10 cellular contexts compared by ENCODE assay signal in genomic region chr1:21468597-21468996, GRCh38. TPM values are rescaled to one million over a fixed set of nuclear protein-coding genes. Genes with fewer than 3 reads are reported as not detected.
DNase-seq lines count a peak whose midpoint lies in the region; ATAC-seq, FAIRE-seq and TF ChIP-seq lines count a peak whose summit lies in the region.
"Had no signal": no experiment of that assay in that cellular context is flagged by ENCODE, and none has a peak within 500 bp of the region (broad histone marks: within the 10 kb centered on the region; RNA-seq: fewer than 3 reads in every experiment).

No MANE protein-coding gene starts in this region.

- TF ChIP-seq RAD21 in HepG2 (CRISPR knock-in tag; IDR thresholded peaks at IDR 0.05), result no peak

- H3K4me3 Mint-ChIP-seq in glutamatergic neuron (ENCODE audit: unreplicated experiment) (no peak overlapping the region), type B pancreatic cell (no peak overlapping the region)
- H3K4me3 Mint-ChIP-seq: activated naive CD8-positive, alpha-beta T cell; immature natural killer cell had no signal

- H2AFZ ChIP-seq in HepG2 (ENCODE audit: low read length), result no peak overlapping the region

- DNase-seq in HepG2 (ENCODE audit: low spot score) (no peak), right lobe of liver (no peak), RPMI7951 (ENCODE audit: low read depth) (peak; percentile 20), glutamatergic neuron (peak; percentile 49), type B pancreatic cell (ENCODE audit: extremely low spot score, unreplicated experiment) (no peak), SHP77 (lab: John Stamatoyannopoulos, UW) (no peak), NCI-H1105 treated with DMSO at 0.1 percent for 48 hours (lab: John Stamatoyannopoulos, UW) (no peak), SW 1271 (lab: John Stamatoyannopoulos, UW) (no peak)

- POLR2A ChIA-PET in HepG2 (lab: Yijun Ruan, JAX), result no interaction called here

- H3K4me1 Mint-ChIP-seq in glutamatergic neuron (ENCODE audit: low read depth, unreplicated experiment) (no peaks in the 10 kb centered on the region), type B pancreatic cell (ENCODE audit: unreplicated experiment) (no peaks in the 10 kb centered on the region)

- H3K36me3 Mint-ChIP-seq in glutamatergic neuron (ENCODE audit: unreplicated experiment) (no peaks in the 10 kb centered on the region), type B pancreatic cell (peaks cover 18% of the 10 kb centered on the region)

- H3K27me3 ChIP-seq in HepG2 (ENCODE audit: control insufficient read depth in 1 of 2, insufficient read depth in 2 of 2, low read length in 2 of 2) (no peaks in the 10 kb centered on the region), right lobe of liver (no peaks in the 10 kb centered on the region)

- H3K4me3 ChIP-seq in HepG2 (replicated peaks in 1 of 3; ENCODE audit: insufficient read depth in 1 of 3, low read depth in 2 of 3, low read length in 3 of 3), result no peak overlapping the region
- no peak overlapping the region for H3K4me3 ChIP-seq in right lobe of liver

- H3K79me2 ChIP-seq in HepG2 (ENCODE audit: insufficient read depth, low read length), result no peaks in the 10 kb centered on the region

- no peak for TF ChIP-seq POLR2A in HepG2 (IDR thresholded peaks at IDR 0.05; ENCODE audit: insufficient read depth in 1 of 2, low read depth in 2 of 2, low read length in 2 of 2)
- no peak for TF ChIP-seq POLR2A in right lobe of liver (IDR thresholded peaks at IDR 0.05)

- H3K4me2 ChIP-seq in HepG2 (ENCODE audit: low read depth, low read length), result no peak overlapping the region

- BruUV-seq in HepG2 (replicated peaks; lab: Mats Ljungman, UMichigan), result no TSS peak

- H3K36me3 ChIP-seq in HepG2 (replicated peaks in 1 of 2; ENCODE audit: control insufficient read depth in 1 of 2, insufficient read depth in 2 of 2, low read length in 2 of 2) (0 out of 5 replicates have a peak, but pooled peaks cover 0 to under 1% of the 10 kb centered on the region in 2 experiments), right lobe of liver (no peaks in the 10 kb centered on the region)

- no peak overlapping the region for H3K27ac ChIP-seq in HepG2 (ENCODE audit: extremely low read length, insufficient read depth, low read length)
- no peak overlapping the region for H3K27ac ChIP-seq in right lobe of liver

- 76% methylated on average over 10 of the region's 10 CpGs for WGBS in HepG2 (ENCODE audit: low lambda C conversion rate)
- WGBS in right lobe of liver (ENCODE audit: insufficient coverage, low coverage, low lambda C conversion rate, missing lambda C conversion rate), result 37% methylated on average over 8 of the region's 10 CpGs

- no peak overlapping the region for H3K9ac ChIP-seq in HepG2 (ENCODE audit: insufficient read depth, low read depth, low read length)

- H3K9me3 ChIP-seq in HepG2 (ENCODE audit: low read length) (no peaks in the 10 kb centered on the region), right lobe of liver (no peaks in the 10 kb centered on the region)

- H3K27ac Mint-ChIP-seq in glutamatergic neuron (ENCODE audit: unreplicated experiment) (no peak overlapping the region), type B pancreatic cell (peak overlapping the region; percentile 70)
- H3K27ac Mint-ChIP-seq: activated naive CD8-positive, alpha-beta T cell; immature natural killer cell had no signal

- TF ChIP-seq EP300 in HepG2 (IDR thresholded peaks at IDR 0.05; ENCODE audit: low read depth in 2 of 2, low read length in 2 of 2) (no peak), HepG2 (CRISPR knock-in tag; IDR thresholded peaks at IDR 0.05; ENCODE audit: borderline replicate concordance) (no peak)

- H3K9me3 Mint-ChIP-seq in glutamatergic neuron (ENCODE audit: unreplicated experiment) (no peaks in the 10 kb centered on the region), type B pancreatic cell (no peaks in the 10 kb centered on the region)
- H3K9me3 Mint-ChIP-seq: immature natural killer cell had no signal

- TF ChIP-seq CTCF in HepG2 (CRISPR knock-in tag; IDR thresholded peaks at IDR 0.05) (peak; percentile 26; the same call in 1 of the 2 replicates), right lobe of liver (IDR thresholded peaks at IDR 0.05) (peak in 1 of 4 donors; percentile 9), glutamatergic neuron (IDR thresholded peaks at IDR 0.05; ENCODE audit: partially characterized antibody, unreplicated experiment) (peak; percentile 24), type B pancreatic cell (conservative IDR thresholded peaks at IDR 0.05) (peak; percentile 60)

- H3K4me1 ChIP-seq in HepG2 (ENCODE audit: insufficient read depth, low read length) (no peaks in the 10 kb centered on the region), right lobe of liver (no peaks in the 10 kb centered on the region)

- no peak for FAIRE-seq in HepG2 (lab: Jason Lieb, UNC)

- H4K20me1 ChIP-seq in HepG2 (ENCODE audit: insufficient read depth, low read length), result no peaks in the 10 kb centered on the region

- peaks cover 2% of the 10 kb centered on the region for H3K27me3 Mint-ChIP-seq in glutamatergic neuron (ENCODE audit: unreplicated experiment)
- no peaks in the 10 kb centered on the region for H3K27me3 Mint-ChIP-seq in type B pancreatic cell
- H3K27me3 Mint-ChIP-seq: activated naive CD8-positive, alpha-beta T cell had no signal

- ATAC-seq in HepG2, result no peak
- no peak for ATAC-seq in right lobe of liver

- in situ Hi-C loops in HepG2 (cut with HindIII; ENCODE audit: extremely low pct_ligation_motif_present, low pct_unique_long_range_greater_than_20kb), result no loop called here

- intact Hi-C loops in HepG2 (cut with micrococcal nuclease; ENCODE audit: unreplicated experiment), result no loop called here
- intact Hi-C loops in right lobe of liver (cut with DNase I), result no loop called here

- CTCF ChIA-PET in HepG2 (lab: Yijun Ruan, JAX; ENCODE audit: low intra/inter-chr PET ratio, low total read pairs), result no interaction called here

TF ChIP-seq in HepG2, 621 proteins besides CTCF, POLR2A, EP300 and RAD21 (continues in another document):
- TF ChIP-seq ZNF549 (CRISPR knock-in tag; IDR thresholded peaks at IDR 0.05) (no peak), TRIM24 (CRISPR knock-in tag; IDR thresholded peaks at IDR 0.05) (no peak), PAF1 (CRISPR knock-in tag; IDR thresholded peaks at IDR 0.05) (no peak)

RNA-seq across cellular contexts. Expression of gene NBPF3, which starts 28.7 kb away (rescaled TPM):
- total RNA-seq in HepG2 (2016; rRNA removed; fragmentation: Illumina TruSeq; extraction: Trizol) (4.9 and 5.8 TPM in 2 replicates), right lobe of liver (1 to 10 TPM; 1.2 to 5.3 (median 2.3) TPM), glutamatergic neuron (ENCODE audit: unreplicated experiment) (3.1 TPM), type B pancreatic cell (ENCODE audit: low replicate concordance) (13.6 and 13.7 TPM in 2 replicates)
- 1.1 and 1.4 TPM in 2 replicates for total RNA-seq in HepG2 (2016; cell fraction: cytosol; rRNA removed; fragmentation: Illumina TruSeq; extraction: Trizol; ENCODE audit: low read depth)
- 5.8 and 6.7 TPM in 2 replicates for total RNA-seq in HepG2 (2016; cell fraction: insoluble cytoplasmic fraction; rRNA removed; fragmentation: Illumina TruSeq; extraction: Trizol)
- 3.8 and 5.2 TPM in 2 replicates for total RNA-seq in HepG2 (2016; cell fraction: membrane; rRNA removed; fragmentation: Illumina TruSeq; extraction: Trizol)
- total RNA-seq in HepG2 (2016; cell fraction: nucleus; rRNA removed; fragmentation: Illumina TruSeq; extraction: Trizol), result 6.1 and 7.3 TPM in 2 replicates
- 3.5 and 3.6 TPM in 2 replicates for polyA plus RNA-seq in HepG2 (2011; rRNA removed)
- polyA plus RNA-seq in HepG2 (2011; cell fraction: cytosol; rRNA removed), result 1.5 and 2.0 TPM in 2 replicates
- polyA plus RNA-seq in HepG2 (2011; cell fraction: nucleus; rRNA removed), result 8.1 and 8.3 TPM in 2 replicates
- 2.1 and 2.7 TPM in 2 replicates for polyA plus RNA-seq in HepG2 (2012)
- 0.94 and 1.0 TPM in 2 replicates for polyA plus RNA-seq in HepG2 (2016; cell fraction: cytosol; fragmentation: Illumina TruSeq; extraction: Trizol; ENCODE audit: low read depth)
- 4.8 and 5.1 TPM in 2 replicates for polyA plus RNA-seq in HepG2 (2016; cell fraction: insoluble cytoplasmic fraction; fragmentation: Illumina TruSeq; extraction: Trizol; ENCODE audit: low read depth)
- 1.9 and 2.6 TPM in 2 replicates for polyA plus RNA-seq in HepG2 (2016; cell fraction: membrane; fragmentation: Illumina TruSeq; extraction: Trizol; ENCODE audit: low read depth)
- 7.4 and 9.8 TPM in 2 replicates for polyA plus RNA-seq in HepG2 (2016; cell fraction: nucleus; fragmentation: Illumina TruSeq; extraction: Trizol; ENCODE audit: insufficient read depth, low read depth)
- 0.54 and 5.8 TPM in 2 replicates for polyA minus RNA-seq in HepG2 (2011; rRNA and poly(A)+ RNA removed; ENCODE audit: low replicate concordance)
- polyA minus RNA-seq in HepG2 (2011; cell fraction: cytosol; rRNA and poly(A)+ RNA removed), result 1.2 and 2.0 TPM in 2 replicates
- 7.0 and 9.7 TPM in 2 replicates for polyA minus RNA-seq in HepG2 (2011; cell fraction: nucleus; rRNA and poly(A)+ RNA removed)
- 5.5 and 8.0 TPM in 2 replicates for total RNA-seq in RPMI7951 (2014; rRNA removed; shearing (Covaris generic))

RNA-seq across cellular contexts. Expression of gene ALPL, which starts 40.6 kb away (rescaled TPM):
- total RNA-seq in HepG2 (2016; rRNA removed; fragmentation: Illumina TruSeq; extraction: Trizol), result not detected in 2 replicates
- total RNA-seq in HepG2 (2016; cell fraction: cytosol; rRNA removed; fragmentation: Illumina TruSeq; extraction: Trizol; ENCODE audit: low read depth), result not detected in 2 replicates
- total RNA-seq in HepG2 (2016; cell fraction: insoluble cytoplasmic fraction; rRNA removed; fragmentation: Illumina TruSeq; extraction: Trizol), result not detected in 2 replicates
- total RNA-seq in HepG2 (2016; cell fraction: membrane; rRNA removed; fragmentation: Illumina TruSeq; extraction: Trizol), result not detected in 2 replicates
- total RNA-seq in HepG2 (2016; cell fraction: nucleus; rRNA removed; fragmentation: Illumina TruSeq; extraction: Trizol), result not detected in 2 replicates
- polyA plus RNA-seq in HepG2 (2011; rRNA removed), result 0.12 and 0.20 TPM in 2 replicates
- 0.18 and 0.23 TPM in 2 replicates for polyA plus RNA-seq in HepG2 (2011; cell fraction: cytosol; rRNA removed)
- 0.17 and 0.27 TPM in 2 replicates for polyA plus RNA-seq in HepG2 (2011; cell fraction: nucleus; rRNA removed)
- not detected in 2 replicates for polyA plus RNA-seq in HepG2 (2012)
- polyA plus RNA-seq in HepG2 (2016; cell fraction: cytosol; fragmentation: Illumina TruSeq; extraction: Trizol; ENCODE audit: low read depth), result 0.09 TPM in 1 of 2 replicates, not detected in the other
- polyA plus RNA-seq in HepG2 (2016; cell fraction: insoluble cytoplasmic fraction; fragmentation: Illumina TruSeq; extraction: Trizol; ENCODE audit: low read depth), result not detected in 2 replicates
- 0.15 TPM in 1 of 2 replicates, not detected in the other for polyA plus RNA-seq in HepG2 (2016; cell fraction: membrane; fragmentation: Illumina TruSeq; extraction: Trizol; ENCODE audit: low read depth)
- 0.30 TPM in 1 of 2 replicates, not detected in the other for polyA plus RNA-seq in HepG2 (2016; cell fraction: nucleus; fragmentation: Illumina TruSeq; extraction: Trizol; ENCODE audit: insufficient read depth, low read depth)
- 1.3 TPM in 1 of 2 replicates, not detected in the other for polyA minus RNA-seq in HepG2 (2011; rRNA and poly(A)+ RNA removed; ENCODE audit: low replicate concordance)
- polyA minus RNA-seq in HepG2 (2011; cell fraction: cytosol; rRNA and poly(A)+ RNA removed), result not detected in 2 replicates
- polyA minus RNA-seq in HepG2 (2011; cell fraction: nucleus; rRNA and poly(A)+ RNA removed), result not detected in 2 replicates
- total RNA-seq in right lobe of liver, result 10 to 100 TPM; 23.2 to 81.5 (median 48.1) TPM
- 1.3 and 3.4 TPM in 2 replicates for total RNA-seq in RPMI7951 (2014; rRNA removed; shearing (Covaris generic))
- 10.0 TPM for total RNA-seq in glutamatergic neuron (ENCODE audit: unreplicated experiment)
- 2.5 and 43.1 TPM in 2 replicates for total RNA-seq in type B pancreatic cell (ENCODE audit: low replicate concordance)
- polyA plus RNA-seq: immature natural killer cell had no signal

Comparison
In these comparisons a context has a peak if more than half of its experiments do, and no peak if none do; other contexts are left out.
1. DNase-seq: peak in RPMI7951 (single experiment) and glutamatergic neuron (single experiment); none in HepG2 (single experiment), right lobe of liver (0 of 3), type B pancreatic cell (single experiment), SHP77 (0 of 2), NCI-H1105 treated with DMSO at 0.1 percent for 48 hours (single experiment) and SW 1271 (0 of 2).